ENCODE assay signal across 23 cellular contexts in genomic region chr3:10332481-10333358, GRCh38. TPM values are rescaled to one million over a fixed set of nuclear protein-coding genes. Genes with fewer than 3 reads are reported as not detected.
"Had no signal": no experiment of that assay in that cellular context is flagged by ENCODE, and none has a peak within 500 bp of the region (broad histone marks: within the 10 kb centered on the region; RNA-seq: fewer than 3 reads in every experiment).

No MANE protein-coding gene starts in this region.

- DNase-seq: activated CD4-positive, alpha-beta memory T cell treated with anti-CD3 and anti-CD28 coated beads for 36 hours; activated CD4-positive, alpha-beta T cell treated with anti-CD3 and anti-CD28 coated beads for 36 hours; activated CD8-positive, alpha-beta memory T cell treated with anti-CD3 and anti-CD28 coated beads, Interleukin-2, amount 50 U/mL, for 4 hours; activated effector memory CD4-positive, alpha-beta T cell treated with anti-CD3 and anti-CD28 coated beads, Interleukin-2, amount 50 U/mL, for 16 hours; activated T-cell treated with anti-CD3 and anti-CD28 coated beads, Interleukin-2, amount 50 U/mL, for 48 hours; brain microvascular endothelial cell; cerebellar nuclear complex; foreskin melanocyte; immature natural killer cell; naive thymus-derived CD4-positive, alpha-beta T cell; T-helper 1 cell had no signal

- H3K4me1 ChIP-seq: heart left ventricle had no signal

- H3K4me1 Mint-ChIP-seq: activated CD4-positive, alpha-beta T cell treated with anti-CD3 and anti-CD28 coated beads for 36 hours; immature natural killer cell had no signal

- H3K4me3 Mint-ChIP-seq: activated CD4-positive, alpha-beta memory T cell treated with anti-CD3 and anti-CD28 coated beads for 36 hours; activated CD4-positive, alpha-beta T cell treated with anti-CD3 and anti-CD28 coated beads for 36 hours; dendritic cell treated with granulocyte-macrophage colony-stimulating factor and Interleukin-4, amounts not matched to agents 40 ng/mL and 50 ng/mL, for 4 days; immature natural killer cell; naive thymus-derived CD4-positive, alpha-beta T cell had no signal

- H3K4me2 ChIP-seq: smooth muscle cell had no signal

- H3K27ac Mint-ChIP-seq: activated CD4-positive, alpha-beta memory T cell treated with anti-CD3 and anti-CD28 coated beads for 36 hours; activated CD4-positive, alpha-beta T cell treated with anti-CD3 and anti-CD28 coated beads for 36 hours; dendritic cell treated with granulocyte-macrophage colony-stimulating factor and Interleukin-4, amounts not matched to agents 40 ng/mL and 50 ng/mL, for 4 days; immature natural killer cell; naive thymus-derived CD4-positive, alpha-beta T cell; progenitor cell of endocrine pancreas had no signal

- H3K4me3 ChIP-seq: heart left ventricle, lung, smooth muscle cell, thoracic aorta had no signal

- H3K9me3 Mint-ChIP-seq: activated CD4-positive, alpha-beta memory T cell treated with anti-CD3 and anti-CD28 coated beads for 36 hours; activated naive CD4-positive, alpha-beta T cell treated with anti-CD3 and anti-CD28 coated beads, Interleukin-2, amount 50 U/mL, for 72 hours; dendritic cell treated with granulocyte-macrophage colony-stimulating factor and Interleukin-4, amounts not matched to agents 40 ng/mL and 50 ng/mL, for 4 days; naive thymus-derived CD4-positive, alpha-beta T cell had no signal

- H3K9me3 ChIP-seq: heart left ventricle, neutrophil, thoracic aorta had no signal

- H3K36me3 Mint-ChIP-seq: activated CD4-positive, alpha-beta memory T cell treated with anti-CD3 and anti-CD28 coated beads for 36 hours; activated naive CD4-positive, alpha-beta T cell treated with anti-CD3 and anti-CD28 coated beads, Interleukin-2, amount 50 U/mL, for 72 hours; immature natural killer cell had no signal

- H3K27ac ChIP-seq: brain microvascular endothelial cell, epithelial cell of prostate, heart left ventricle, neutrophil, thoracic aorta had no signal

- H3K36me3 ChIP-seq: brain microvascular endothelial cell, heart left ventricle, neutrophil, thoracic aorta had no signal

- ATAC-seq: activated CD4-positive, alpha-beta T cell treated with anti-CD3 and anti-CD28 coated beads for 36 hours; activated naive CD4-positive, alpha-beta T cell treated with anti-CD3 and anti-CD28 coated beads, Interleukin-2, amount 50 U/mL, for 72 hours; heart left ventricle; naive thymus-derived CD4-positive, alpha-beta T cell; right cardiac atrium; SK-N-SH treated with all-trans-retinoic acid at 6 μM for 48 hours had no signal

RNA-seq across cellular contexts. Expression of gene GHRL, which starts 40.0 kb away (rescaled TPM):
- total RNA-seq: activated naive CD4-positive, alpha-beta T cell treated with anti-CD3 and anti-CD28 coated beads, Interleukin-2, amount 50 U/mL, for 72 hours; fibroblast of lung; right cardiac atrium; smooth muscle cell had no signal
